Comparison of ENCODE assay signal across 10 cellular contexts in genomic region chr1:202879128-202879527, GRCh38.
"Had no signal": no experiment of that assay in that cellular context is flagged by ENCODE, and none has a peak within 500 bp of the region (broad histone marks: within the 10 kb centered on the region; RNA-seq: fewer than 3 reads in every experiment).

No MANE protein-coding gene starts in this region.

- H3K27me3 Mint-ChIP-seq: IgD-negative memory B cell had no signal

- H3K27ac Mint-ChIP-seq: H9, HFFc6, IgD-negative memory B cell had no signal

- H3K9me3 Mint-ChIP-seq: H9, HFFc6, IgD-negative memory B cell had no signal

- H3K4me1 Mint-ChIP-seq: H9 had no signal

- H3K9ac ChIP-seq: GM23248 had no signal

- H3K4me3 ChIP-seq: GM23248 had no signal

- H3K27ac ChIP-seq: GM23248, HL-60 had no signal

- H3K4me3 Mint-ChIP-seq: H9, HFFc6, IgD-negative memory B cell had no signal

- FAIRE-seq: H54, HepG2 had no signal

- ATAC-seq: HepG2 had no signal

- H2AFZ ChIP-seq: GM23248 had no signal

- DNase-seq: GM23248, GOT3, H9, HCEC 1CT, HFFc6, KG1 had no signal
